In the genomic region with DNA sequence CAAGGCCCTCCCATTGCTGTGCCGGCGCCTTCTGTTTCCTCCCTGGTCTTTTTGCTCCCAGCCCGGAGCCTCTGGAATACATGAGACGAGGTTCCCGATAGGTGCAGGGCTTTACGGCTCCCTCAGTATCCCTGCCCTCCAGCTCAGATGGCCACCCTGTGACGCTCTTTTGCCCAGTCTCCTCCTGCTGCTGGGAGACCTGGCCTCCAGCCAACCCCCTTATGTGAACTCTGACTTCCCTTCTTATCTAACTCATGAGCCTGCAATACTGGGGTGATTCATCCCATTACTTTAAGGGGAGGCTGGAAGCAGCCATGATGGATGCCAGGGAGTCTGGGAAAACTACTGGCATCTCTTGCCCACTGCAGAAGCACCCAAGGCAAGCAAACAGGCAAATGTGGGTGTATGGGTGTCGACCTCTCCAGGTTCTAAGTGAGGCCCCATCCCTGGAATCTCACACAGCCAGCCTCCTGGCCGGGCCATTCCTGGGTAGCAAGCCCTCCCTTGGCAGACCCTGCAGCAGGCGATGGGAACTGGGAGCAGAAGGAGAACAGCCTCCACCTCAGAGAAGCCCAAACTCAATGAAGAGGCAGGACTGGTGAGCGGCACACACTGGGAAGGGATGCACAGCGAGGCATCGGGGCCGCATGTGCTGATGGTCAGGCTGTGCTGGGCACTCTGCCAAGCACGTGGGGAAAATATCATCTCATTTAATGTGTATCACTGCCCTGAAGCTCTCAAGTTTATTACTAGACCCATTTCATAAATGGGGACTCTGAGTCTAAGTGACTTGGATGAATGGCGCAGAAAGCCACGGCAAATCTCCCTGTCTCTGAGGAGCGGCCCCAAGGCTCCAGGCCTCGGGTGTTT, we compare ENCODE assay signal across 7 cellular contexts.
A peak's percentile ranks its signal among the peaks of the same experiment; 100 is the strongest.
DNase-seq lines count a peak whose midpoint lies in the region; ATAC-seq and TF ChIP-seq lines count a peak whose summit lies in the region.

No MANE protein-coding gene starts in this region.

- no peak overlapping the region for H3K4me3 Mint-ChIP-seq in activated naive CD8-positive, alpha-beta T cell treated with anti-CD3 and anti-CD28 coated beads for 36 hours

- H3K27me3 ChIP-seq in right cardiac atrium (ENCODE audit: control insufficient read depth, insufficient read depth) (no peaks in the 10 kb centered on the region), stomach smooth muscle (ENCODE audit: control insufficient read depth in 1 of 2, insufficient read depth in 2 of 2, low read length in 2 of 2) (no peaks in the 10 kb centered on the region)

- no peaks in the 10 kb centered on the region for H3K27me3 Mint-ChIP-seq in activated naive CD8-positive, alpha-beta T cell treated with anti-CD3 and anti-CD28 coated beads for 36 hours

- peaks cover 0 to 2% of the 10 kb centered on the region in 2 donors for H3K36me3 ChIP-seq in stomach smooth muscle (ENCODE audit: control insufficient read depth in 2 of 2, insufficient read depth in 2 of 2, low read length in 2 of 2)

- H3K4me3 ChIP-seq in right cardiac atrium (ENCODE audit: low read length) (no peak overlapping the region), stomach smooth muscle (ENCODE audit: low read length in 2 of 2) (no peak overlapping the region)

- DNase-seq in HT1080 (ENCODE audit: low read depth) (peak; percentile 31), right cardiac atrium (peak; percentile 92 to 95 (median 94)), GM10266 (ENCODE audit: extremely low spot score) (no peak)
- DNase-seq in activated naive CD8-positive, alpha-beta T cell treated with anti-CD3 and anti-CD28 coated beads for 36 hours: no peak

- H3K4me1 Mint-ChIP-seq in activated naive CD8-positive, alpha-beta T cell treated with anti-CD3 and anti-CD28 coated beads for 36 hours: peaks cover 70% of the 10 kb centered on the region

- H3K36me3 Mint-ChIP-seq in activated naive CD8-positive, alpha-beta T cell treated with anti-CD3 and anti-CD28 coated beads for 36 hours: no peaks in the 10 kb centered on the region

- H3K4me1 ChIP-seq in right cardiac atrium (ENCODE audit: control insufficient read depth, insufficient read depth, low read length) (peaks cover 65% of the 10 kb centered on the region), stomach smooth muscle (ENCODE audit: control insufficient read depth, insufficient read depth, low read length) (peaks cover 56% of the 10 kb centered on the region)

- ATAC-seq in right cardiac atrium (peak; percentile 62 to 81), GM19467 (IDR thresholded peaks at IDR 0.05; ENCODE audit: unreplicated experiment) (no peak), HG02588 (IDR thresholded peaks at IDR 0.05; ENCODE audit: unreplicated experiment) (no peak)

- peak overlapping the region in 1 of 2 donors; percentile 13 for H3K9ac ChIP-seq in stomach smooth muscle (ENCODE audit: low read length in 2 of 2)

- H3K27ac Mint-ChIP-seq in activated naive CD8-positive, alpha-beta T cell treated with anti-CD3 and anti-CD28 coated beads for 36 hours: peak overlapping the region; percentile 71

- no peak for TF ChIP-seq CTCF in GM10266 (IDR thresholded peaks at IDR 0.05; ENCODE audit: control insufficient read depth, insufficient read depth, low read depth, missing control alignments)

- H3K27ac ChIP-seq in right cardiac atrium (ENCODE audit: low read length) (peak overlapping the region; percentile 90), stomach smooth muscle (ENCODE audit: low read length) (peak overlapping the region; percentile 24)

- H3K9me3 ChIP-seq in right cardiac atrium (ENCODE audit: control insufficient read depth, low read length) (no peaks in the 10 kb centered on the region), stomach smooth muscle (ENCODE audit: control insufficient read depth in 2 of 2, low read length in 2 of 2) (no peaks in the 10 kb centered on the region)

- intact Hi-C loops in right cardiac atrium (cut with DNase I): no loop called here

- 63% methylated on average over 19 of the region's 19 CpGs for WGBS in right cardiac atrium

- no peaks in the 10 kb centered on the region for H3K9me3 Mint-ChIP-seq in activated naive CD8-positive, alpha-beta T cell treated with anti-CD3 and anti-CD28 coated beads for 36 hours

Comparison
In these comparisons a context has a peak if more than half of its experiments do, and no peak if none do; other contexts are left out.
1. DNase-seq: peak in HT1080 (single experiment) and right cardiac atrium (3 of 3); none in activated naive CD8-positive, alpha-beta T cell treated with anti-CD3 and anti-CD28 coated beads for 36 hours (single experiment) and GM10266 (single experiment).
2. ATAC-seq: peak in right cardiac atrium (2 of 2); none in GM19467 (single experiment) and HG02588 (single experiment).